In the genomic region with DNA sequence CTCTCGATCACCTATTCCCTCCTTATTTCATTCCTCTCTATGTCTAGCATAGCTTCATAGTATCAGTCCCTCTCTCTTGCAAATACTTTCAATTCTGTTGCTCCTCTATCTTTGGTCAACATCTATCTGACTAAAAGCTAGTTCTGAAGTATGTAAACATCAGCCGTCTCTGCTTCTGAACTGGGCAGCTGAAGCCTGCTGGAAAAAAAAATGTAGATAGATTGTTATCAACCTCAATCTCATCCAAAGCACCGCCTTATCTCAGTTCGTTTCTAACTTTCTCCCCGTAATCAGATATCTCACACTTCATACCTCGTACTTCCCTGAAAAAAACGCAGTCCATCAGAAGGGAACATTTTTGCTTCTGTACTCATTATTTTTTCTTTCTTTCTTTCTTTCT, we compare ENCODE assay signal across 18 cellular contexts. TPM values are rescaled to one million over a fixed set of nuclear protein-coding genes. Genes with fewer than 3 reads are reported as not detected.
"Had no signal": no experiment of that assay in that cellular context is flagged by ENCODE, and none has a peak within 500 bp of the region (broad histone marks: within the 10 kb centered on the region; RNA-seq: fewer than 3 reads in every experiment).

No MANE protein-coding gene starts in this region.

- H3K27me3 ChIP-seq: right atrium auricular region, uterus had no signal

- FAIRE-seq: colon, small intestine had no signal

- H3K4me1 ChIP-seq: uterus had no signal

- H3K9me3 Mint-ChIP-seq: dendritic cell treated with granulocyte-macrophage colony-stimulating factor and Interleukin-4, amounts not matched to agents 40 ng/mL and 50 ng/mL, for 4 days; effector memory CD8-positive, alpha-beta T cell had no signal

- H3K4me3 Mint-ChIP-seq: dendritic cell treated with granulocyte-macrophage colony-stimulating factor and Interleukin-4, amounts not matched to agents 40 ng/mL and 50 ng/mL, for 4 days; effector memory CD8-positive, alpha-beta T cell; natural killer cell treated with Interleukin-12 subunit alpha and Interleukin-12 subunit beta and Interleukin-15 and Interleukin-18, amount 100 ng/mL, for 72 hours had no signal

- H3K36me3 ChIP-seq: esophagus muscularis mucosa, right atrium auricular region, stomach, upper lobe of left lung, uterus had no signal

- H3K27ac Mint-ChIP-seq: dendritic cell treated with granulocyte-macrophage colony-stimulating factor and Interleukin-4, amounts not matched to agents 40 ng/mL and 50 ng/mL, for 4 days; effector memory CD8-positive, alpha-beta T cell; natural killer cell treated with Interleukin-12 subunit alpha and Interleukin-12 subunit beta and Interleukin-15 and Interleukin-18, amount 100 ng/mL, for 72 hours had no signal

- H3K27ac ChIP-seq: epithelial cell of prostate, esophagus muscularis mucosa, right atrium auricular region, stomach, upper lobe of left lung, uterus had no signal

- H3K4me3 ChIP-seq: esophagus muscularis mucosa, right atrium auricular region, stomach, upper lobe of left lung, uterus had no signal

- DNase-seq: effector memory CD8-positive, alpha-beta T cell; foreskin fibroblast; hippocampal formation; kidney glomerular epithelial cell; midbrain; small intestine; stimulated activated CD4-positive, alpha-beta T cell treated with anti-CD3 and anti-CD28 coated beads, Interleukin-12 subunit alpha, Interleukin-12 subunit beta, amount 100 ng/mL, for 4 hours; stimulated activated naive CD4-positive, alpha-beta T cell; stomach; substantia nigra; upper lobe of left lung; uterus had no signal

- H3K9me3 ChIP-seq: esophagus muscularis mucosa, right atrium auricular region, stomach, upper lobe of left lung, uterus had no signal

RNA-seq across cellular contexts. Expression of a gene that starts 4.5 kb away (rescaled TPM):
- total RNA-seq: natural killer cell treated with Interleukin-12 subunit alpha and Interleukin-12 subunit beta and Interleukin-15 and Interleukin-18, amount 100 ng/mL, for 72 hours had no signal
